In genomic region chr14:103838117-103838516, GRCh38 we compare ENCODE assay signal across 34 cellular contexts.
"Had no signal": no experiment of that assay in that cellular context is flagged by ENCODE, and none has a peak within 500 bp of the region (broad histone marks: within the 10 kb centered on the region; RNA-seq: fewer than 3 reads in every experiment).

No MANE protein-coding gene starts in this region.

- H3K9me3 ChIP-seq: adrenal gland, body of pancreas, esophagus muscularis mucosa, gastrocnemius medialis had no signal

- DNase-seq: activated CD4-positive, alpha-beta memory T cell treated with anti-CD3 and anti-CD28 coated beads for 36 hours; activated CD4-positive, alpha-beta T cell treated with anti-CD3 and anti-CD28 coated beads for 36 hours; activated CD4-positive, alpha-beta T cell treated with anti-CD3 and anti-CD28 coated beads, Interleukin-2, amount 10 ng/mL, durations not matched to agents 24 days and 14 days; activated CD4-positive, CD25-positive, alpha-beta regulatory T cell; activated CD4-positive, CD25-positive, alpha-beta regulatory T cell treated with anti-CD3 and anti-CD28 coated beads, Interleukin-2, amount 50 U/mL, for 72 hours; activated CD8-positive, alpha-beta memory T cell treated with anti-CD3 and anti-CD28 coated beads, Interleukin-2, amount 10 ng/mL, durations not matched to agents 7 days and 5 days; activated CD8-positive, alpha-beta memory T cell treated with anti-CD3 and anti-CD28 coated beads, Interleukin-2, amount 50 U/mL, for 4 hours; activated CD8-positive, alpha-beta T cell treated with anti-CD3 and anti-CD28 coated beads, Interleukin-2, amount 10 ng/mL, durations not matched to agents 7 days and 5 days; activated effector memory CD4-positive, alpha-beta T cell treated with anti-CD3 and anti-CD28 coated beads, Interleukin-2, amount 50 U/mL, for 16 hours; activated naive CD4-positive, alpha-beta T cell treated with anti-CD3 and anti-CD28 coated beads for 36 hours; activated naive CD8-positive, alpha-beta T cell treated with anti-CD3 and anti-CD28 coated beads for 36 hours; activated naive CD8-positive, alpha-beta T cell treated with anti-CD3 and anti-CD28 coated beads, Interleukin-2, amount 50 U/mL, for 24 hours; activated T-cell treated with anti-CD3 and anti-CD28 coated beads, Interleukin-2, amount 50 U/mL, for 1 hour; adrenal gland; amygdala; aorta; body of pancreas; caudate nucleus; cortex of kidney; dermis blood vessel endothelial cell; effector CD4-positive, alpha-beta T cell; effector memory CD8-positive, alpha-beta T cell; erythroblast; foreskin keratinocyte; gastrocnemius medialis; glutamatergic neuron; SW 1271; T-cell; T1000 had no signal

- ATAC-seq: activated CD4-positive, alpha-beta T cell treated with anti-CD3 and anti-CD28 coated beads for 36 hours; activated CD8-positive, alpha-beta memory T cell treated with anti-CD3 and anti-CD28 coated beads, Interleukin-2, amount 10 ng/mL, durations not matched to agents 7 days and 5 days; activated CD8-positive, alpha-beta T cell treated with anti-CD3 and anti-CD28 coated beads, Interleukin-2, amount 10 ng/mL, durations not matched to agents 7 days and 5 days; activated naive CD8-positive, alpha-beta T cell treated with anti-CD3 and anti-CD28 coated beads, Interleukin-2, amount 50 U/mL, for 24 hours; body of pancreas; effector memory CD8-positive, alpha-beta T cell; foreskin keratinocyte; gastrocnemius medialis; T-cell had no signal

- H3K4me3 Mint-ChIP-seq: activated CD4-positive, alpha-beta memory T cell treated with anti-CD3 and anti-CD28 coated beads for 36 hours; activated CD4-positive, alpha-beta T cell treated with anti-CD3 and anti-CD28 coated beads for 36 hours; activated CD4-positive, alpha-beta T cell treated with anti-CD3 and anti-CD28 coated beads, Interleukin-2, amount 10 ng/mL, durations not matched to agents 24 days and 14 days; activated CD8-positive, alpha-beta memory T cell treated with anti-CD3 and anti-CD28 coated beads, Interleukin-2, amount 10 ng/mL, durations not matched to agents 7 days and 5 days; activated CD8-positive, alpha-beta T cell treated with anti-CD3 and anti-CD28 coated beads, Interleukin-2, amount 10 ng/mL, durations not matched to agents 7 days and 5 days; activated naive CD4-positive, alpha-beta T cell treated with anti-CD3 and anti-CD28 coated beads for 36 hours; activated naive CD4-positive, alpha-beta T cell treated with anti-CD3 and anti-CD28 coated beads, Interleukin-2, amount 50 U/mL, for 24 hours; activated naive CD8-positive, alpha-beta T cell treated with anti-CD3 and anti-CD28 coated beads for 36 hours; activated naive CD8-positive, alpha-beta T cell treated with anti-CD3 and anti-CD28 coated beads, Interleukin-2, amount 50 U/mL, for 24 hours; effector memory CD8-positive, alpha-beta T cell; T-cell; T-helper 1 cell treated with Interleukin-12 subunit alpha and Interleukin-12 subunit beta and Interleukin-4 antibody, amounts not matched to agents 30 μg/mL and 1 μg/mL, for 36 hours; T-helper 2 cell treated with Interferon-gamma antibody and Interleukin-4, amounts not matched to agents 5 μg/mL and 100 μg/mL, for 36 hours had no signal

- H3K27ac Mint-ChIP-seq: activated CD4-positive, alpha-beta memory T cell treated with anti-CD3 and anti-CD28 coated beads for 36 hours; activated CD4-positive, alpha-beta T cell treated with anti-CD3 and anti-CD28 coated beads for 36 hours; activated CD4-positive, alpha-beta T cell treated with anti-CD3 and anti-CD28 coated beads, Interleukin-2, amount 10 ng/mL, durations not matched to agents 24 days and 14 days; activated CD8-positive, alpha-beta memory T cell treated with anti-CD3 and anti-CD28 coated beads, Interleukin-2, amount 10 ng/mL, durations not matched to agents 7 days and 5 days; activated CD8-positive, alpha-beta T cell treated with anti-CD3 and anti-CD28 coated beads, Interleukin-2, amount 10 ng/mL, durations not matched to agents 7 days and 5 days; activated naive CD4-positive, alpha-beta T cell treated with anti-CD3 and anti-CD28 coated beads for 36 hours; activated naive CD4-positive, alpha-beta T cell treated with anti-CD3 and anti-CD28 coated beads, Interleukin-2, amount 50 U/mL, for 24 hours; activated naive CD8-positive, alpha-beta T cell treated with anti-CD3 and anti-CD28 coated beads for 36 hours; activated naive CD8-positive, alpha-beta T cell treated with anti-CD3 and anti-CD28 coated beads, Interleukin-2, amount 50 U/mL, for 24 hours; activated T-helper 2 cell treated with anti-CD3 and anti-CD28 coated beads, Interferon-gamma antibody, Interleukin-2, Interleukin-4, amounts not matched to agents 10 μg/mL and 5 μg/mL and 100 μg/mL, durations not matched to agents 14 hours and 24 hours and 36 hours; T-cell; T-helper 1 cell treated with Interleukin-12 subunit alpha and Interleukin-12 subunit beta and Interleukin-4 antibody, amounts not matched to agents 30 μg/mL and 1 μg/mL, for 36 hours; T-helper 2 cell treated with Interferon-gamma antibody and Interleukin-4, amounts not matched to agents 5 μg/mL and 100 μg/mL, for 36 hours had no signal

- H3K9me3 Mint-ChIP-seq: activated CD4-positive, alpha-beta memory T cell treated with anti-CD3 and anti-CD28 coated beads for 36 hours; activated CD4-positive, alpha-beta T cell treated with anti-CD3 and anti-CD28 coated beads, Interleukin-2, amount 10 ng/mL, durations not matched to agents 24 days and 14 days; activated naive CD4-positive, alpha-beta T cell treated with anti-CD3 and anti-CD28 coated beads for 36 hours; activated naive CD4-positive, alpha-beta T cell treated with anti-CD3 and anti-CD28 coated beads, Interleukin-2, amount 50 U/mL, for 24 hours; activated naive CD8-positive, alpha-beta T cell treated with anti-CD3 and anti-CD28 coated beads for 36 hours; activated naive CD8-positive, alpha-beta T cell treated with anti-CD3 and anti-CD28 coated beads, Interleukin-2, amount 50 U/mL, for 24 hours; activated T-helper 2 cell treated with anti-CD3 and anti-CD28 coated beads, Interferon-gamma antibody, Interleukin-2, Interleukin-4, amounts not matched to agents 10 μg/mL and 5 μg/mL and 100 μg/mL, durations not matched to agents 14 hours and 24 hours and 36 hours; effector memory CD8-positive, alpha-beta T cell; T-cell; T-helper 1 cell treated with Interleukin-12 subunit alpha and Interleukin-12 subunit beta and Interleukin-4 antibody, amounts not matched to agents 30 μg/mL and 1 μg/mL, for 36 hours; T-helper 2 cell treated with Interferon-gamma antibody and Interleukin-4, amounts not matched to agents 5 μg/mL and 100 μg/mL, for 36 hours had no signal

- H3K27me3 ChIP-seq: adrenal gland, body of pancreas, esophagus muscularis mucosa, foreskin keratinocyte, gastrocnemius medialis had no signal

- H3K36me3 ChIP-seq: adrenal gland, gastrocnemius medialis had no signal

- H3K4me3 ChIP-seq: adrenal gland, body of pancreas, esophagus muscularis mucosa, gastrocnemius medialis had no signal

- H3K27me3 Mint-ChIP-seq: activated CD4-positive, alpha-beta memory T cell treated with anti-CD3 and anti-CD28 coated beads for 36 hours; activated CD4-positive, alpha-beta T cell treated with anti-CD3 and anti-CD28 coated beads for 36 hours; activated CD4-positive, alpha-beta T cell treated with anti-CD3 and anti-CD28 coated beads, Interleukin-2, amount 10 ng/mL, durations not matched to agents 24 days and 14 days; activated CD8-positive, alpha-beta memory T cell treated with anti-CD3 and anti-CD28 coated beads, Interleukin-2, amount 10 ng/mL, durations not matched to agents 7 days and 5 days; activated naive CD4-positive, alpha-beta T cell treated with anti-CD3 and anti-CD28 coated beads, Interleukin-2, amount 50 U/mL, for 24 hours; activated naive CD8-positive, alpha-beta T cell treated with anti-CD3 and anti-CD28 coated beads for 36 hours; activated naive CD8-positive, alpha-beta T cell treated with anti-CD3 and anti-CD28 coated beads, Interleukin-2, amount 50 U/mL, for 24 hours; effector memory CD8-positive, alpha-beta T cell; T-cell had no signal

- H3K27ac ChIP-seq: adrenal gland, body of pancreas, esophagus muscularis mucosa, foreskin keratinocyte, gastrocnemius medialis had no signal
